25 cellular contexts compared by ENCODE assay signal in the genomic region with DNA sequence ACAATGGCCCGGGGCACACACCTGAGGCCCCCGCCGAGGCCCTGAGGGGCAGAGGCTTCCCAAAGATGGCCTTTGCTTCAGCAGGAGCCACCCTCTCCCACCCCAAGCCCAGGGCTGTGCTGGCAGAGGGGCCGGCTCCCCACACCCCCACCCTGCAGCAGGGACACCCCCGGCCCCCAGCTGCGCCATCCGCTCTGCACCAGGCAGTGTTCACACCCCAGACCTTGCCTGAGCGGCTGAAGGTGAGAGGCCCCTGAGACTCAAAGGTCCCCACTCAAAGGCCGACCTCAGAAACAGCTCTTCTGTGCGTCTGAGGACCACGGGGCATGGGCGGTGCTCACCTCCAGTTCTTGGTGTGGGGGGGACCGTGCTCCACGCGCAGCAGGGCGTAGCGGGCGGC.
"Had no signal": no experiment of that assay in that cellular context is flagged by ENCODE, and none has a peak within 500 bp of the region (broad histone marks: within the 10 kb centered on the region; RNA-seq: fewer than 3 reads in every experiment).

No MANE protein-coding gene starts in this region.

- H3K4me3 Mint-ChIP-seq: activated B cell treated with CpG ODN at 0.5 μM for 24 hours; activated CD4-positive, alpha-beta memory T cell treated with anti-CD3 and anti-CD28 coated beads for 36 hours; activated CD4-positive, alpha-beta T cell treated with anti-CD3 and anti-CD28 coated beads, Interleukin-2, amount 10 ng/mL, durations not matched to agents 7 days and 5 days; activated naive CD4-positive, alpha-beta T cell treated with anti-CD3 and anti-CD28 coated beads, Interleukin-2, amount 10 ng/mL, durations not matched to agents 7 days and 5 days; activated naive CD8-positive, alpha-beta T cell treated with anti-CD3 and anti-CD28 coated beads for 36 hours; activated T-cell treated with anti-CD3 and anti-CD28 coated beads, Interleukin-2, amount 50 U/mL, for 4 hours had no signal

- H3K27me3 Mint-ChIP-seq: activated B cell treated with CpG ODN at 0.5 μM for 24 hours; activated CD4-positive, alpha-beta memory T cell treated with anti-CD3 and anti-CD28 coated beads for 36 hours; activated CD4-positive, alpha-beta T cell treated with anti-CD3 and anti-CD28 coated beads, Interleukin-2, amount 10 ng/mL, durations not matched to agents 7 days and 5 days; activated naive CD4-positive, alpha-beta T cell treated with anti-CD3 and anti-CD28 coated beads, Interleukin-2, amount 10 ng/mL, durations not matched to agents 7 days and 5 days; activated naive CD8-positive, alpha-beta T cell treated with anti-CD3 and anti-CD28 coated beads for 36 hours had no signal

- H3K9me3 Mint-ChIP-seq: activated B cell treated with CpG ODN at 0.5 μM for 24 hours; activated CD4-positive, alpha-beta memory T cell treated with anti-CD3 and anti-CD28 coated beads for 36 hours; activated CD4-positive, alpha-beta T cell treated with anti-CD3 and anti-CD28 coated beads, Interleukin-2, amount 10 ng/mL, durations not matched to agents 7 days and 5 days; activated naive CD4-positive, alpha-beta T cell treated with anti-CD3 and anti-CD28 coated beads, Interleukin-2, amount 10 ng/mL, durations not matched to agents 7 days and 5 days; activated naive CD8-positive, alpha-beta T cell treated with anti-CD3 and anti-CD28 coated beads for 36 hours; activated T-cell treated with anti-CD3 and anti-CD28 coated beads, Interleukin-2, amount 50 U/mL, for 4 hours had no signal

- ATAC-seq: activated T-cell treated with anti-CD3 and anti-CD28 coated beads, Interleukin-2, amount 50 U/mL, for 4 hours; Right ventricle myocardium inferior had no signal

- H3K9me3 ChIP-seq: adrenal gland, SJCRH30, SK-N-SH had no signal

- H3K36me3 Mint-ChIP-seq: activated CD4-positive, alpha-beta memory T cell treated with anti-CD3 and anti-CD28 coated beads for 36 hours had no signal

- DNase-seq: activated B cell treated with CpG ODN at 0.5 μM for 24 hours; activated CD4-positive, alpha-beta memory T cell treated with anti-CD3 and anti-CD28 coated beads for 36 hours; activated CD4-positive, alpha-beta T cell treated with anti-CD3 and anti-CD28 coated beads for 1 hour; activated CD4-positive, alpha-beta T cell treated with anti-CD3 and anti-CD28 coated beads, Interleukin-2, amount 10 ng/mL, durations not matched to agents 7 days and 5 days; activated CD8-positive, alpha-beta memory T cell treated with anti-CD3 and anti-CD28 coated beads for 24 hours; activated effector memory CD4-positive, alpha-beta T cell treated with anti-CD3 and anti-CD28 coated beads, Interleukin-2, amount 50 U/mL, for 16 hours; activated naive CD4-positive, alpha-beta T cell treated with anti-CD3 and anti-CD28 coated beads, Interleukin-2, amount 10 ng/mL, durations not matched to agents 7 days and 5 days; activated naive CD8-positive, alpha-beta T cell treated with anti-CD3 and anti-CD28 coated beads for 36 hours; activated T-cell treated with anti-CD3 and anti-CD28 coated beads, Interleukin-2, amount 50 U/mL, for 4 hours; adrenal gland; anterior cingulate cortex; MV-4-11; NCI-H1092 treated with DMSO at 0.1 percent for 48 hours; NCI-H1417 treated with DMSO at 0.1 percent for 48 hours; NCI-H1694; NCI-H2029 treated with DMSO at 0.1 percent for 48 hours; NCI-H345; NCI-H510A; NCI-H526 treated with DMSO at 0.1 percent for 48 hours; NCI-H82; SJCRH30; SK-N-SH; T-helper 1 cell had no signal

- H3K27me3 ChIP-seq: adrenal gland, SJCRH30 had no signal

- H3K9ac ChIP-seq: KMS-11, SK-N-SH had no signal

- H3K27ac ChIP-seq: adrenal gland, KMS-11, SJCRH30 had no signal

- H3K4me1 Mint-ChIP-seq: activated B cell treated with CpG ODN at 0.5 μM for 24 hours; activated CD4-positive, alpha-beta T cell treated with anti-CD3 and anti-CD28 coated beads, Interleukin-2, amount 10 ng/mL, durations not matched to agents 7 days and 5 days; activated naive CD4-positive, alpha-beta T cell treated with anti-CD3 and anti-CD28 coated beads, Interleukin-2, amount 10 ng/mL, durations not matched to agents 7 days and 5 days; activated naive CD8-positive, alpha-beta T cell treated with anti-CD3 and anti-CD28 coated beads for 36 hours had no signal

- H3K4me3 ChIP-seq: adrenal gland, SJCRH30 had no signal

- H3K36me3 ChIP-seq: SJCRH30 had no signal

- H3K4me1 ChIP-seq: adrenal gland, SJCRH30 had no signal

- H3K27ac Mint-ChIP-seq: activated B cell treated with CpG ODN at 0.5 μM for 24 hours; activated CD4-positive, alpha-beta memory T cell treated with anti-CD3 and anti-CD28 coated beads for 36 hours; activated CD4-positive, alpha-beta T cell treated with anti-CD3 and anti-CD28 coated beads, Interleukin-2, amount 10 ng/mL, durations not matched to agents 7 days and 5 days; activated naive CD8-positive, alpha-beta T cell treated with anti-CD3 and anti-CD28 coated beads for 36 hours had no signal
